ENCODE assay signal across 37 cellular contexts in the genomic region with DNA sequence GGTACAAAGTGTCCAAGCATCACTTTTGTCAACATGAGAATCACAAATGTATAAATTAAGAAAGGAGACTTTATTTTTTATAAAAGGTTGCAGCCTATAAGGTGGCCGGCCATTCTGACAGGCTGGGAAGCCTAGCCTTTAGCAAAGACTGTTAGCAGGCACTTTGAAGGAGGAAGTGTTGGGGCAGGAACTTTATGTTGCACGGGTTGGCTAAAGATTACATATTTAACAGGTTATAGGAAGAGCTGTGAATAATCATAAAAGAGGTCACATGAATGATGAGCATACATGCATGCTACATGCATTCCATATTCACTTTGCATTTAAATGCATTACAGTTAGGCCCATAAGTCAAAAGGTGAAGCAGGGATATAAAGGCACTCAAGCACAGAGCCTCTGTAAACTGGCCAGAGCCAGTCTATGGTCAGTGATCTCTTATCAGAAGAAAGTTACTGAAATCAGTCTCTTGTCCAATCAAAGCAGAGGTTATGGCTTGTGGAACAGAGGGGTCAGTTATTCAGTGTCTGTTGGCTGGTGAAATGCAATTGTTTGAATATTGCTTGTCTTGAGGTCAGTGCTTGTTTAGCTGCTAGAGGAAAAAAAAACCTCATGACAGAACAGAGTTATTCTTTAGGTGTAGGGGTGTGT. TPM values are rescaled to one million over a fixed set of nuclear protein-coding genes. Genes with fewer than 3 reads are reported as not detected.
"Had no signal": no experiment of that assay in that cellular context is flagged by ENCODE, and none has a peak within 500 bp of the region (broad histone marks: within the 10 kb centered on the region; RNA-seq: fewer than 3 reads in every experiment).

No MANE protein-coding gene starts in this region.

- H3K36me3 ChIP-seq: ascending aorta, WERI-Rb-1 had no signal

- H3K27ac ChIP-seq: ascending aorta, WERI-Rb-1 had no signal

- H3K9me3 Mint-ChIP-seq: activated CD4-positive, alpha-beta memory T cell treated with anti-CD3 and anti-CD28 coated beads, Interleukin-2, amount 10 ng/mL, durations not matched to agents 7 days and 5 days; activated CD4-positive, alpha-beta T cell treated with anti-CD3 and anti-CD28 coated beads, Interleukin-2, amount 10 ng/mL, durations not matched to agents 7 days and 5 days; activated naive CD4-positive, alpha-beta T cell treated with anti-CD3 and anti-CD28 coated beads, Interleukin-2, amount 10 ng/mL, durations not matched to agents 7 days and 5 days; activated naive CD4-positive, alpha-beta T cell treated with anti-CD3 and anti-CD28 coated beads, Interleukin-2, amount 50 U/mL, for 24 hours; activated naive CD8-positive, alpha-beta T cell treated with anti-CD3 and anti-CD28 coated beads, Interleukin-2, amount 10 ng/mL, durations not matched to agents 7 days and 5 days; activated naive CD8-positive, alpha-beta T cell treated with anti-CD3 and anti-CD28 coated beads, Interleukin-2, amount 50 U/mL, for 24 hours; activated T-cell treated with anti-CD3 and anti-CD28 coated beads, Interleukin-2, amount 50 U/mL, for 24 hours; activated T-helper 2 cell treated with anti-CD3 and anti-CD28 coated beads, Interferon-gamma antibody, Interleukin-2, Interleukin-4, amounts not matched to agents 10 μg/mL and 5 μg/mL and 100 μg/mL, durations not matched to agents 14 hours and 24 hours and 36 hours; central memory CD8-positive, alpha-beta T cell; T-helper 1 cell treated with Interleukin-12 subunit alpha and Interleukin-12 subunit beta and Interleukin-4 antibody, amounts not matched to agents 30 μg/mL and 1 μg/mL, for 36 hours; T-helper 2 cell treated with Interferon-gamma antibody and Interleukin-4, amounts not matched to agents 5 μg/mL and 100 μg/mL, for 36 hours; WTC11 had no signal

- H3K27ac Mint-ChIP-seq: activated CD4-positive, alpha-beta memory T cell treated with anti-CD3 and anti-CD28 coated beads, Interleukin-2, amount 10 ng/mL, durations not matched to agents 7 days and 5 days; activated CD4-positive, alpha-beta T cell treated with anti-CD3 and anti-CD28 coated beads for 36 hours; activated CD4-positive, alpha-beta T cell treated with anti-CD3 and anti-CD28 coated beads, Interleukin-2, amount 10 ng/mL, durations not matched to agents 7 days and 5 days; activated CD8-positive, alpha-beta memory T cell treated with anti-CD3 and anti-CD28 coated beads, Interleukin-2, amount 10 ng/mL, durations not matched to agents 7 days and 5 days; activated CD8-positive, alpha-beta T cell treated with anti-CD3 and anti-CD28 coated beads, Interleukin-2, amount 10 ng/mL, durations not matched to agents 7 days and 5 days; activated naive CD4-positive, alpha-beta T cell treated with anti-CD3 and anti-CD28 coated beads, Interleukin-2, amount 10 ng/mL, durations not matched to agents 7 days and 5 days; activated naive CD4-positive, alpha-beta T cell treated with anti-CD3 and anti-CD28 coated beads, Interleukin-2, amount 50 U/mL, for 24 hours; activated naive CD8-positive, alpha-beta T cell; activated naive CD8-positive, alpha-beta T cell treated with anti-CD3 and anti-CD28 coated beads, Interleukin-2, amount 10 ng/mL, durations not matched to agents 7 days and 5 days; activated naive CD8-positive, alpha-beta T cell treated with anti-CD3 and anti-CD28 coated beads, Interleukin-2, amount 50 U/mL, for 24 hours; activated T-cell treated with anti-CD3 and anti-CD28 coated beads, Interleukin-2, amount 50 U/mL, for 24 hours; activated T-helper 2 cell treated with anti-CD3 and anti-CD28 coated beads, Interferon-gamma antibody, Interleukin-2, Interleukin-4, amounts not matched to agents 10 μg/mL and 5 μg/mL and 100 μg/mL, durations not matched to agents 14 hours and 24 hours and 36 hours; brain; T-helper 1 cell treated with Interleukin-12 subunit alpha and Interleukin-12 subunit beta and Interleukin-4 antibody, amounts not matched to agents 30 μg/mL and 1 μg/mL, for 36 hours; T-helper 2 cell treated with Interferon-gamma antibody and Interleukin-4, amounts not matched to agents 5 μg/mL and 100 μg/mL, for 36 hours; WTC11 had no signal

- H3K9me3 ChIP-seq: ascending aorta had no signal

- ATAC-seq: activated CD4-positive, alpha-beta T cell treated with anti-CD3 and anti-CD28 coated beads for 36 hours; activated CD4-positive, CD25-positive, alpha-beta regulatory T cell treated with anti-CD3 and anti-CD28 coated beads, Interleukin-2, amount 50 U/mL, for 24 hours; activated CD8-positive, alpha-beta memory T cell treated with anti-CD3 and anti-CD28 coated beads, Interleukin-2, amount 10 ng/mL, durations not matched to agents 7 days and 5 days; activated CD8-positive, alpha-beta T cell treated with anti-CD3 and anti-CD28 coated beads, Interleukin-2, amount 10 ng/mL, durations not matched to agents 7 days and 5 days; activated naive CD8-positive, alpha-beta T cell treated with anti-CD3 and anti-CD28 coated beads, Interleukin-2, amount 50 U/mL, for 24 hours; WTC11 had no signal

- H3K4me3 Mint-ChIP-seq: activated CD4-positive, alpha-beta memory T cell treated with anti-CD3 and anti-CD28 coated beads, Interleukin-2, amount 10 ng/mL, durations not matched to agents 7 days and 5 days; activated CD4-positive, alpha-beta T cell treated with anti-CD3 and anti-CD28 coated beads for 36 hours; activated CD4-positive, alpha-beta T cell treated with anti-CD3 and anti-CD28 coated beads, Interleukin-2, amount 10 ng/mL, durations not matched to agents 7 days and 5 days; activated CD8-positive, alpha-beta memory T cell treated with anti-CD3 and anti-CD28 coated beads, Interleukin-2, amount 10 ng/mL, durations not matched to agents 7 days and 5 days; activated CD8-positive, alpha-beta T cell treated with anti-CD3 and anti-CD28 coated beads, Interleukin-2, amount 10 ng/mL, durations not matched to agents 7 days and 5 days; activated naive CD4-positive, alpha-beta T cell treated with anti-CD3 and anti-CD28 coated beads, Interleukin-2, amount 10 ng/mL, durations not matched to agents 7 days and 5 days; activated naive CD4-positive, alpha-beta T cell treated with anti-CD3 and anti-CD28 coated beads, Interleukin-2, amount 50 U/mL, for 24 hours; activated naive CD8-positive, alpha-beta T cell; activated naive CD8-positive, alpha-beta T cell treated with anti-CD3 and anti-CD28 coated beads, Interleukin-2, amount 10 ng/mL, durations not matched to agents 7 days and 5 days; activated naive CD8-positive, alpha-beta T cell treated with anti-CD3 and anti-CD28 coated beads, Interleukin-2, amount 50 U/mL, for 24 hours; activated T-cell treated with anti-CD3 and anti-CD28 coated beads, Interleukin-2, amount 50 U/mL, for 24 hours; brain; central memory CD8-positive, alpha-beta T cell; T-helper 1 cell treated with Interleukin-12 subunit alpha and Interleukin-12 subunit beta and Interleukin-4 antibody, amounts not matched to agents 30 μg/mL and 1 μg/mL, for 36 hours; T-helper 2 cell treated with Interferon-gamma antibody and Interleukin-4, amounts not matched to agents 5 μg/mL and 100 μg/mL, for 36 hours; WTC11 had no signal

- DNase-seq: activated CD4-positive, alpha-beta memory T cell treated with anti-CD3 and anti-CD28 coated beads, Interleukin-2, amount 10 ng/mL, durations not matched to agents 7 days and 5 days; activated CD4-positive, alpha-beta T cell treated with anti-CD3 and anti-CD28 coated beads for 1 hour; activated CD4-positive, alpha-beta T cell treated with anti-CD3 and anti-CD28 coated beads for 36 hours; activated CD4-positive, alpha-beta T cell treated with anti-CD3 and anti-CD28 coated beads for 48 hours; activated CD4-positive, alpha-beta T cell treated with anti-CD3 and anti-CD28 coated beads, Interleukin-2, amount 10 ng/mL, durations not matched to agents 7 days and 5 days; activated CD4-positive, alpha-beta T cell treated with anti-CD3 and anti-CD28 coated beads, Interleukin-2, amount 50 U/mL, for 48 hours; activated CD4-positive, CD25-positive, alpha-beta regulatory T cell; activated CD8-positive, alpha-beta memory T cell treated with anti-CD3 and anti-CD28 coated beads for 24 hours; activated CD8-positive, alpha-beta memory T cell treated with anti-CD3 and anti-CD28 coated beads, Interleukin-2, amount 10 ng/mL, durations not matched to agents 7 days and 5 days; activated CD8-positive, alpha-beta memory T cell treated with anti-CD3 and anti-CD28 coated beads, Interleukin-2, amount 50 U/mL, for 48 hours; activated CD8-positive, alpha-beta T cell treated with anti-CD3 and anti-CD28 coated beads, Interleukin-2, amount 10 ng/mL, durations not matched to agents 7 days and 5 days; activated effector memory CD4-positive, alpha-beta T cell treated with Interleukin-2 at 50 U/mL for 16 hours; activated gamma-delta T cell; activated naive CD4-positive, alpha-beta T cell treated with anti-CD3 and anti-CD28 coated beads, Interleukin-2, amount 10 ng/mL, durations not matched to agents 7 days and 5 days; activated naive CD4-positive, alpha-beta T cell treated with Interleukin-2 at 50 U/mL for 16 hours; activated naive CD8-positive, alpha-beta T cell treated with anti-CD3 and anti-CD28 coated beads, Interleukin-2, amount 10 ng/mL, durations not matched to agents 7 days and 5 days; activated naive CD8-positive, alpha-beta T cell treated with anti-CD3 and anti-CD28 coated beads, Interleukin-2, amount 50 U/mL, for 24 hours; activated T-cell treated with anti-CD3 and anti-CD28 coated beads, Interleukin-2, amount 50 U/mL, for 24 hours; activated T-cell treated with anti-CD3 and anti-CD28 coated beads, Interleukin-2, amount 50 U/mL, for 48 hours; amygdala; anterior cingulate cortex; cerebellar nuclear complex; T-helper 1 cell; T-helper 2 cell; T-helper 9 cell; WERI-Rb-1 had no signal

- H3K27me3 Mint-ChIP-seq: activated CD8-positive, alpha-beta memory T cell treated with anti-CD3 and anti-CD28 coated beads, Interleukin-2, amount 10 ng/mL, durations not matched to agents 7 days and 5 days; activated naive CD8-positive, alpha-beta T cell; activated naive CD8-positive, alpha-beta T cell treated with anti-CD3 and anti-CD28 coated beads, Interleukin-2, amount 10 ng/mL, durations not matched to agents 7 days and 5 days; brain; central memory CD8-positive, alpha-beta T cell had no signal

- H3K27me3 ChIP-seq: ascending aorta had no signal

- H3K36me3 Mint-ChIP-seq: activated CD8-positive, alpha-beta memory T cell treated with anti-CD3 and anti-CD28 coated beads, Interleukin-2, amount 10 ng/mL, durations not matched to agents 7 days and 5 days; activated naive CD4-positive, alpha-beta T cell treated with anti-CD3 and anti-CD28 coated beads, Interleukin-2, amount 10 ng/mL, durations not matched to agents 7 days and 5 days; activated naive CD4-positive, alpha-beta T cell treated with anti-CD3 and anti-CD28 coated beads, Interleukin-2, amount 50 U/mL, for 24 hours; activated naive CD8-positive, alpha-beta T cell; activated naive CD8-positive, alpha-beta T cell treated with anti-CD3 and anti-CD28 coated beads, Interleukin-2, amount 10 ng/mL, durations not matched to agents 7 days and 5 days; brain; WTC11 had no signal

- H3K4me1 ChIP-seq: ascending aorta had no signal

- H3K4me3 ChIP-seq: ascending aorta had no signal

- H3K4me1 Mint-ChIP-seq: brain had no signal

RNA-seq across cellular contexts. Expression of gene ANKRD7, which starts 7.3 kb away (rescaled TPM):
- total RNA-seq: activated CD4-positive, alpha-beta memory T cell treated with anti-CD3 and anti-CD28 coated beads, Interleukin-2, amount 10 ng/mL, durations not matched to agents 7 days and 5 days; activated CD4-positive, alpha-beta T cell treated with anti-CD3 and anti-CD28 coated beads, Interleukin-2, amount 10 ng/mL, durations not matched to agents 7 days and 5 days; activated T-helper 2 cell treated with anti-CD3 and anti-CD28 coated beads, Interferon-gamma antibody, Interleukin-2, Interleukin-4, amounts not matched to agents 10 μg/mL and 5 μg/mL and 100 μg/mL, durations not matched to agents 14 hours and 24 hours and 36 hours; ascending aorta; chondrocyte had no signal
